ENCODE assay signal across 20 cellular contexts in genomic region chr4:182062458-182062857, GRCh38.
DNase-seq lines count a peak whose midpoint lies in the region; ATAC-seq, FAIRE-seq and TF ChIP-seq lines count a peak whose summit lies in the region.
"Had no signal": no experiment of that assay in that cellular context is flagged by ENCODE, and none has a peak within 500 bp of the region (broad histone marks: within the 10 kb centered on the region; RNA-seq: fewer than 3 reads in every experiment).

No MANE protein-coding gene starts in this region.

- no peak for TF ChIP-seq RAD21 in HCT116 (IDR thresholded peaks at IDR 0.05; ENCODE audit: low read depth)

- H3K4me3 ChIP-seq in HCT116 (replicated peaks in 1 of 2; ENCODE audit: low read depth in 1 of 2, low read length in 2 of 2) (no peak overlapping the region), SJSA1 (no peak overlapping the region), keratinocyte (ENCODE audit: control insufficient read depth in 2 of 3, extremely low read depth in 1 of 3, insufficient read depth in 2 of 3, low read depth in 1 of 3, low read length in 3 of 3) (no peak overlapping the region), gastrocnemius medialis (peak overlapping the region in 1 of 4 donors; percentile 30)
- H3K4me3 ChIP-seq: BLaER1 treated with 17β-estradiol and CSF1 and Interleukin-3, amounts not matched to agents 10 nM and 100 nM; right atrium auricular region; upper lobe of left lung had no signal

- intact Hi-C loops in HCT116 (cut with micrococcal nuclease): no loop called here
- intact Hi-C loops in gastrocnemius medialis (cut with DNase I; ENCODE audit: low total_unique reads): no loop called here

- TF ChIP-seq CTCF in HCT116 (IDR thresholded peaks at IDR 0.05 in 2 of 3, conservative IDR thresholded peaks at IDR 0.05 in 1 of 3; ENCODE audit: borderline replicate concordance in 1 of 3, insufficient read depth in 1 of 3, low read depth in 2 of 3, low read length in 2 of 3) (no peak), keratinocyte (optimal IDR thresholded peaks at IDR 0.05 in 1 of 3, IDR thresholded peaks at IDR 0.05 in 1 of 3, conservative IDR thresholded peaks at IDR 0.05 in 1 of 3; ENCODE audit: extremely low read depth in 1 of 3, insufficient read depth in 2 of 3, low read length in 3 of 3) (no peak), gastrocnemius medialis (IDR thresholded peaks at IDR 0.05 in 4 of 5, conservative IDR thresholded peaks at IDR 0.05 in 1 of 5) (no peak)

- no TSS peak for BruUV-seq in HCT116 (replicated peaks; lab: Mats Ljungman, UMichigan)

- RAD21 ChIA-PET in HCT116 (lab: Charles Lee; ENCODE audit: low non-redundant PET in 1 of 2, low total read pairs in 2 of 2, uncharacterized antibody in 2 of 2, unreplicated experiment in 2 of 2): no interaction called here

- POLR2A ChIA-PET in HCT116 (lab: Charles Lee): no interaction called here

- no peak for FAIRE-seq in keratinocyte (lab: Jason Lieb, UNC)

- in situ Hi-C loops in gastrocnemius medialis (cut with MboI; ENCODE audit: low sequenced_read_pairs in 4 of 4): no loop called here

- H3K4me1 ChIP-seq in HCT116 (ENCODE audit: control insufficient read depth in 1 of 2, insufficient read depth in 2 of 2, low read length in 2 of 2) (peaks cover 0 to 7% of the 10 kb centered on the region in 2 experiments; a peak in 2 of 4 replicates), SJSA1 (replicated peaks) (peaks cover 19% of the 10 kb centered on the region), keratinocyte (ENCODE audit: control insufficient read depth, extremely low read depth, insufficient read depth, low read length) (peaks cover 11% of the 10 kb centered on the region), gastrocnemius medialis (peaks cover 3 to 13% of the 10 kb centered on the region in 2 donors)
- H3K4me1 ChIP-seq: right atrium auricular region, upper lobe of left lung had no signal

- DNase-seq in HCT116 (ENCODE audit: low read depth, low spot score) (no peak), SJSA1 (ENCODE audit: low read depth in 1 of 2, low spot score in 2 of 2) (no peak), keratinocyte (ENCODE audit: low read depth, low spot score) (no peak), gastrocnemius medialis (no peak), NCI-H187 treated with DMSO at 0.1 percent for 48 hours (lab: John Stamatoyannopoulos, UW) (no peak), cortex of kidney (lab: John Stamatoyannopoulos, UW) (no peak), NCI-H2107 treated with DMSO at 0.1 percent for 48 hours (lab: John Stamatoyannopoulos, UW; ENCODE audit: unreplicated experiment) (no peak), GM19240 (ENCODE audit: insufficient read length, low spot score) (no peak)
- DNase-seq: activated CD8-positive, alpha-beta T cell treated with anti-CD3 and anti-CD28 coated beads, Interleukin-2, amount 10 ng/mL, durations not matched to agents 7 days and 5 days; activated naive CD4-positive, alpha-beta T cell treated with Interleukin-2 at 50 U/mL for 16 hours; Calu3; central memory CD4-positive, alpha-beta T cell; hippocampal formation; NCI-H1417 treated with DMSO at 0.1 percent for 48 hours; NCI-H526 treated with DMSO at 0.1 percent for 48 hours; nucleus accumbens; upper lobe of left lung had no signal

- H3K9me1 ChIP-seq in keratinocyte (ENCODE audit: control insufficient read depth, extremely low read depth, insufficient read depth, low read length): no peaks in the 10 kb centered on the region

- dilution Hi-C loops in keratinocyte (cut with MboI; ENCODE audit: extremely low pct_ligation_motif_present, low sequenced_read_pairs): no loop called here

- H3K4me2 ChIP-seq in HCT116 (ENCODE audit: low read length) (peak overlapping the region; percentile 36; the same call in 1 of the 2 replicates), keratinocyte (ENCODE audit: control insufficient read depth, extremely low read depth, insufficient read depth, low read depth, low read length) (no peak overlapping the region)
- H3K4me2 ChIP-seq: BLaER1 treated with 17β-estradiol and CSF1 and Interleukin-3, amounts not matched to agents 10 nM and 100 nM had no signal

- no peak overlapping the region for H3K9ac ChIP-seq in HCT116 (ENCODE audit: low read length)
- H3K9ac ChIP-seq in keratinocyte (ENCODE audit: control insufficient read depth, extremely low read depth, insufficient read depth, low read length): no peak overlapping the region
- H3K9ac ChIP-seq: BLaER1 treated with 17β-estradiol and CSF1 and Interleukin-3, amounts not matched to agents 10 nM and 100 nM had no signal

- H3K9me2 ChIP-seq in HCT116 (ENCODE audit: insufficient read depth): no peaks in the 10 kb centered on the region

- H3K79me2 ChIP-seq in HCT116 (ENCODE audit: insufficient read depth, low read length): no peaks in the 10 kb centered on the region
- H3K79me2 ChIP-seq in keratinocyte (ENCODE audit: control insufficient read depth, insufficient read depth, low read length): no peaks in the 10 kb centered on the region

- TF ChIP-seq POLR2A in HCT116 (IDR thresholded peaks at IDR 0.05; ENCODE audit: borderline replicate concordance, extremely low read depth, insufficient read depth, insufficient read length) (no peak), gastrocnemius medialis (IDR thresholded peaks at IDR 0.05) (no peak)

- CTCF ChIA-PET in HCT116 (lab: Charles Lee): no interaction called here

- H3K27ac ChIP-seq in HCT116 (ENCODE audit: low read depth, low read length): no peak overlapping the region
- peak overlapping the region; percentile 70 for H3K27ac ChIP-seq in SJSA1
- peak overlapping the region; percentile 33 for H3K27ac ChIP-seq in keratinocyte (ENCODE audit: control insufficient read depth, insufficient read depth, low read length)
- peak overlapping the region in 3 of 4 donors; percentile 3 to 46 (median 39) for H3K27ac ChIP-seq in gastrocnemius medialis
- H3K27ac ChIP-seq: BLaER1 treated with 17β-estradiol and CSF1 and Interleukin-3, amounts not matched to agents 10 nM and 100 nM; right atrium auricular region; upper lobe of left lung had no signal

- H3K36me3 ChIP-seq in HCT116 (ENCODE audit: control insufficient read depth in 1 of 2, insufficient read depth in 2 of 2, low read length in 2 of 2): no peaks in the 10 kb centered on the region
- H3K36me3 ChIP-seq in SJSA1: no peaks in the 10 kb centered on the region
- H3K36me3 ChIP-seq in keratinocyte (ENCODE audit: control insufficient read depth in 2 of 2, extremely low read depth in 1 of 2, insufficient read depth in 2 of 2, low read length in 2 of 2): no peaks in the 10 kb centered on the region
- no peaks in the 10 kb centered on the region for H3K36me3 ChIP-seq in gastrocnemius medialis
- H3K36me3 ChIP-seq: BLaER1 treated with 17β-estradiol and CSF1 and Interleukin-3, amounts not matched to agents 10 nM and 100 nM; right atrium auricular region; upper lobe of left lung had no signal

- H2AFZ ChIP-seq in HCT116 (ENCODE audit: low read depth, low read length, poor library complexity, severe bottlenecking): no peak overlapping the region
- H2AFZ ChIP-seq in keratinocyte (ENCODE audit: control insufficient read depth, low read length): no peak overlapping the region

- H3K9me3 ChIP-seq in HCT116 (ENCODE audit: control insufficient read depth in 1 of 2, insufficient read depth in 1 of 2, low read depth in 1 of 2, low read length in 2 of 2) (no peaks in the 10 kb centered on the region), SJSA1 (replicated peaks) (no peaks in the 10 kb centered on the region), keratinocyte (ENCODE audit: control insufficient read depth, low read depth, low read length) (no peaks in the 10 kb centered on the region), gastrocnemius medialis (no peaks in the 10 kb centered on the region)
- H3K9me3 ChIP-seq: right atrium auricular region, upper lobe of left lung had no signal

- no peaks in the 10 kb centered on the region for H3K27me3 ChIP-seq in HCT116 (ENCODE audit: insufficient read depth, low read length)
- H3K27me3 ChIP-seq in SJSA1 (replicated peaks): no peaks in the 10 kb centered on the region
- no peaks in the 10 kb centered on the region for H3K27me3 ChIP-seq in keratinocyte (ENCODE audit: control insufficient read depth, extremely low read depth, insufficient read depth, low read length)
- no peaks in the 10 kb centered on the region for H3K27me3 ChIP-seq in gastrocnemius medialis
- H3K27me3 ChIP-seq: BLaER1 treated with 17β-estradiol and CSF1 and Interleukin-3, amounts not matched to agents 10 nM and 100 nM; right atrium auricular region; upper lobe of left lung had no signal

- no peaks in the 10 kb centered on the region for H4K20me1 ChIP-seq in HCT116 (ENCODE audit: insufficient read depth)
- H4K20me1 ChIP-seq in keratinocyte (ENCODE audit: control insufficient read depth, extremely low read depth, insufficient read depth, low read length): no peaks in the 10 kb centered on the region
- H4K20me1 ChIP-seq: BLaER1 treated with 17β-estradiol and CSF1 and Interleukin-3, amounts not matched to agents 10 nM and 100 nM had no signal

- ATAC-seq in HCT116: no peak
- ATAC-seq in gastrocnemius medialis: no peak
- ATAC-seq: activated CD4-positive, CD25-positive, alpha-beta regulatory T cell treated with anti-CD3 and anti-CD28 coated beads, Interleukin-2, amount 50 U/mL, for 24 hours; activated CD8-positive, alpha-beta T cell treated with anti-CD3 and anti-CD28 coated beads, Interleukin-2, amount 10 ng/mL, durations not matched to agents 7 days and 5 days had no signal

TF ChIP-seq in HCT116, 20 proteins besides CTCF, POLR2A, EP300 and RAD21 (continues in another document):
- TF ChIP-seq TCF7L2 (IDR thresholded peaks at IDR 0.05; ENCODE audit: borderline replicate concordance, extremely low read depth, insufficient read depth, insufficient read length) (no peak), SRF (IDR thresholded peaks at IDR 0.05; ENCODE audit: low read depth) (no peak), EZH2phosphoT487 (IDR thresholded peaks at IDR 0.05; ENCODE audit: borderline replicate concordance) (no peak), ZNF274 (IDR thresholded peaks at IDR 0.05; ENCODE audit: low read depth, low read length) (no peak), SIN3A (IDR thresholded peaks at IDR 0.05; ENCODE audit: low read depth) (no peak), CEBPB (IDR thresholded peaks at IDR 0.05; ENCODE audit: low read depth) (no peak), ELF1 (IDR thresholded peaks at IDR 0.05; ENCODE audit: borderline replicate concordance, low read depth) (no peak), EGR1 (IDR thresholded peaks at IDR 0.05; ENCODE audit: low read depth) (no peak)
